Comparison of ENCODE assay signal across 33 cellular contexts in genomic region chr3:23072672-23073071, GRCh38.
"Had no signal": no experiment of that assay in that cellular context is flagged by ENCODE, and none has a peak within 500 bp of the region (broad histone marks: within the 10 kb centered on the region; RNA-seq: fewer than 3 reads in every experiment).

No MANE protein-coding gene starts in this region.

- H3K36me3 ChIP-seq: ascending aorta had no signal

- ATAC-seq: activated CD4-positive, alpha-beta T cell treated with anti-CD3 and anti-CD28 coated beads for 36 hours; activated CD8-positive, alpha-beta T cell treated with anti-CD3 and anti-CD28 coated beads, Interleukin-2, amount 10 ng/mL, durations not matched to agents 7 days and 5 days; activated naive CD4-positive, alpha-beta T cell treated with anti-CD3 and anti-CD28 coated beads, Interleukin-2, amount 50 U/mL, for 72 hours; activated naive CD8-positive, alpha-beta T cell treated with anti-CD3 and anti-CD28 coated beads, Interleukin-2, amount 50 U/mL, for 24 hours; body of pancreas; Panc1; Right ventricle myocardium inferior; T-cell had no signal

- H3K9me3 Mint-ChIP-seq: activated naive CD8-positive, alpha-beta T cell treated with anti-CD3 and anti-CD28 coated beads, Interleukin-2, amount 50 U/mL, for 24 hours; activated T-helper 1 cell treated with anti-CD3 and anti-CD28 coated beads, Interleukin-12 subunit alpha, Interleukin-12 subunit beta, Interleukin-2, Interleukin-4 antibody, amounts not matched to agents 30 ng/mL and 10 ng/mL and 1 ng/mL, durations not matched to agents 14 hours and 24 hours and 36 hours had no signal

- H3K4me1 Mint-ChIP-seq: activated CD4-positive, alpha-beta T cell treated with anti-CD3 and anti-CD28 coated beads for 36 hours; T-cell had no signal

- H3K4me3 Mint-ChIP-seq: activated CD4-positive, alpha-beta T cell treated with anti-CD3 and anti-CD28 coated beads for 36 hours; activated CD8-positive, alpha-beta T cell treated with anti-CD3 and anti-CD28 coated beads, Interleukin-2, amount 10 ng/mL, durations not matched to agents 7 days and 5 days; activated naive CD8-positive, alpha-beta T cell treated with anti-CD3 and anti-CD28 coated beads, Interleukin-2, amount 50 U/mL, for 24 hours; activated T-helper 1 cell treated with anti-CD3 and anti-CD28 coated beads, Interleukin-12 subunit alpha, Interleukin-12 subunit beta, Interleukin-2, Interleukin-4 antibody, amounts not matched to agents 30 ng/mL and 10 ng/mL and 1 ng/mL, durations not matched to agents 14 hours and 24 hours and 36 hours; T-cell had no signal

- H3K27me3 Mint-ChIP-seq: activated CD4-positive, alpha-beta T cell treated with anti-CD3 and anti-CD28 coated beads for 36 hours had no signal

- H3K27me3 ChIP-seq: ascending aorta, body of pancreas had no signal

- H3K4me1 ChIP-seq: body of pancreas had no signal

- H3K4me3 ChIP-seq: ascending aorta, body of pancreas, SK-N-MC had no signal

- DNase-seq: activated CD4-positive, alpha-beta T cell treated with anti-CD3 and anti-CD28 coated beads for 36 hours; activated CD4-positive, alpha-beta T cell treated with anti-CD3 and anti-CD28 coated beads, Interleukin-2, amount 50 U/mL, for 4 hours; activated CD8-positive, alpha-beta memory T cell treated with anti-CD3 and anti-CD28 coated beads, Interleukin-2, amount 50 U/mL, for 48 hours; activated CD8-positive, alpha-beta T cell treated with anti-CD3 and anti-CD28 coated beads, Interleukin-2, amount 10 ng/mL, durations not matched to agents 7 days and 5 days; activated effector memory CD4-positive, alpha-beta T cell treated with Interleukin-2 at 50 U/mL for 16 hours; activated naive CD4-positive, alpha-beta T cell; activated naive CD8-positive, alpha-beta T cell treated with anti-CD3 and anti-CD28 coated beads, Interleukin-2, amount 50 U/mL, for 24 hours; activated T-cell treated with anti-CD3 and anti-CD28 coated beads, Interleukin-2, amount 50 U/mL, for 1 hour; amniotic stem cell; body of pancreas; central memory CD4-positive, alpha-beta T cell; Karpas-422; NCI-H1048; NCI-H146; NCI-H187 treated with DMSO at 0.1 percent for 48 hours; NCI-H2081 treated with DMSO at 0.1 percent for 48 hours; NCI-H2171; NCI-H2227 treated with DMSO at 0.1 percent for 48 hours; NCI-H446 treated with DMSO at 0.1 percent for 48 hours; NCI-H524 treated with DMSO at 0.1 percent for 48 hours; NCI-H774; OCI-M1; RPMI8226; T-cell; T-helper 2 cell; T1000 had no signal

- H3K9me3 ChIP-seq: ascending aorta, body of pancreas had no signal

- H3K27ac ChIP-seq: ascending aorta, body of pancreas, SK-N-MC, VCaP had no signal

- H3K36me3 Mint-ChIP-seq: activated naive CD4-positive, alpha-beta T cell treated with anti-CD3 and anti-CD28 coated beads, Interleukin-2, amount 50 U/mL, for 72 hours; T-cell had no signal

- H3K27ac Mint-ChIP-seq: activated CD4-positive, alpha-beta T cell treated with anti-CD3 and anti-CD28 coated beads for 36 hours; activated CD8-positive, alpha-beta T cell treated with anti-CD3 and anti-CD28 coated beads, Interleukin-2, amount 10 ng/mL, durations not matched to agents 7 days and 5 days; activated naive CD4-positive, alpha-beta T cell treated with anti-CD3 and anti-CD28 coated beads, Interleukin-2, amount 50 U/mL, for 72 hours; activated T-helper 1 cell treated with anti-CD3 and anti-CD28 coated beads, Interleukin-12 subunit alpha, Interleukin-12 subunit beta, Interleukin-2, Interleukin-4 antibody, amounts not matched to agents 30 ng/mL and 10 ng/mL and 1 ng/mL, durations not matched to agents 14 hours and 24 hours and 36 hours; T-cell had no signal
